ENCODE assay signal across 26 cellular contexts in genomic region chr21:43605320-43606244, GRCh38. TPM values are rescaled to one million over a fixed set of nuclear protein-coding genes. Genes with fewer than 3 reads are reported as not detected.
DNase-seq lines count a peak whose midpoint lies in the region; ATAC-seq, FAIRE-seq and TF ChIP-seq lines count a peak whose summit lies in the region.
"Had no signal": no experiment of that assay in that cellular context is flagged by ENCODE, and none has a peak within 500 bp of the region (broad histone marks: within the 10 kb centered on the region; RNA-seq: fewer than 3 reads in every experiment).

No MANE protein-coding gene starts in this region.

- in situ Hi-C loops in HepG2 (cut with HindIII; ENCODE audit: extremely low pct_ligation_motif_present, low pct_unique_long_range_greater_than_20kb): no loop called here
- in situ Hi-C loops in K562 (cut with MboI): loop anchor here (25.0 kb wide), 1 partner anchor 93 kb away; no protein-coding TSS in a partner anchor

- TF ChIP-seq RAD21 in HepG2 (CRISPR knock-in tag; IDR thresholded peaks at IDR 0.05): no peak
- no peak for TF ChIP-seq RAD21 in K562 (CRISPR knock-in tag; conservative IDR thresholded peaks at IDR 0.05 in 1 of 2, IDR thresholded peaks at IDR 0.05 in 1 of 2)

- H3K4me3 ChIP-seq in HepG2 (replicated peaks in 1 of 3; ENCODE audit: insufficient read depth in 1 of 3, low read depth in 2 of 3, low read length in 3 of 3) (no peak overlapping the region), right lobe of liver (no peak overlapping the region), K562 (no peak overlapping the region), mucosa of descending colon (no peak overlapping the region)
- H3K4me3 ChIP-seq: MG63, SJCRH30 had no signal

- H3K4me3 Mint-ChIP-seq in T-helper 2 cell treated with Interferon-gamma antibody and Interleukin-4, amounts not matched to agents 5 μg/mL and 100 μg/mL, for 36 hours: no peak overlapping the region
- no peak overlapping the region for H3K4me3 Mint-ChIP-seq in chondrocyte (ENCODE audit: unreplicated experiment)
- H3K4me3 Mint-ChIP-seq: CD14-positive monocyte had no signal

- no peak overlapping the region for H3K9ac ChIP-seq in HepG2 (ENCODE audit: insufficient read depth, low read depth, low read length)
- H3K9ac ChIP-seq in K562 (ENCODE audit: insufficient read depth in 1 of 2, low read depth in 2 of 2, low read length in 2 of 2): no peak overlapping the region

- H3K36me3 ChIP-seq in HepG2 (replicated peaks in 1 of 2; ENCODE audit: control insufficient read depth in 1 of 2, insufficient read depth in 2 of 2, low read length in 2 of 2): no peaks in the 10 kb centered on the region
- no peaks in the 10 kb centered on the region for H3K36me3 ChIP-seq in right lobe of liver
- H3K36me3 ChIP-seq in K562 (ENCODE audit: control insufficient read depth, insufficient read depth, low read length): no peaks in the 10 kb centered on the region
- H3K36me3 ChIP-seq in mucosa of descending colon (ENCODE audit: low read depth): no peaks in the 10 kb centered on the region
- H3K36me3 ChIP-seq: BE2C, MG63, SJCRH30 had no signal

- H3K4me2 ChIP-seq in HepG2 (ENCODE audit: low read depth, low read length): no peak overlapping the region
- H3K4me2 ChIP-seq in K562 (ENCODE audit: insufficient read depth, low read length): no peak overlapping the region

- H3K9me1 ChIP-seq in K562 (ENCODE audit: control insufficient read depth, insufficient read depth, low read length): no peaks in the 10 kb centered on the region

- H4K20me1 ChIP-seq in HepG2 (ENCODE audit: insufficient read depth, low read length): no peaks in the 10 kb centered on the region
- no peaks in the 10 kb centered on the region for H4K20me1 ChIP-seq in K562 (replicated peaks; ENCODE audit: control insufficient read depth, insufficient read depth, low read length)

- H3K9me3 ChIP-seq in HepG2 (ENCODE audit: low read length) (no peaks in the 10 kb centered on the region), right lobe of liver (no peaks in the 10 kb centered on the region), K562 (replicated peaks; ENCODE audit: control insufficient read depth, insufficient read depth, low read depth, low read length) (no peaks in the 10 kb centered on the region), mucosa of descending colon (no peaks in the 10 kb centered on the region)
- H3K9me3 ChIP-seq: BE2C, MG63, SJCRH30 had no signal

- no peak for FAIRE-seq in HepG2 (lab: Jason Lieb, UNC)
- no peak for FAIRE-seq in K562 (lab: Jason Lieb, UNC)
- FAIRE-seq: H54, RCC 7860 had no signal

- no peak overlapping the region for H3K27ac Mint-ChIP-seq in T-helper 2 cell treated with Interferon-gamma antibody and Interleukin-4, amounts not matched to agents 5 μg/mL and 100 μg/mL, for 36 hours
- no peak overlapping the region for H3K27ac Mint-ChIP-seq in chondrocyte (ENCODE audit: unreplicated experiment)
- H3K27ac Mint-ChIP-seq: CD14-positive monocyte had no signal

- DNase-seq in HepG2 (ENCODE audit: low spot score) (no peak), right lobe of liver (no peak), K562 (ENCODE audit: extremely low read depth in 1 of 4, low spot score in 3 of 4) (no peak), mucosa of descending colon (no peak), chondrocyte (ENCODE audit: low spot score) (no peak), iPS-NIHi7 (ENCODE audit: extremely low spot score) (no peak), globus pallidus (ENCODE audit: low spot score) (no peak)
- no peak for DNase-seq in T-helper 2 cell treated with Interferon-gamma antibody and Interleukin-4, amounts not matched to agents 5 μg/mL and 100 μg/mL, for 36 hours (ENCODE audit: low spot score)
- DNase-seq: ACHN, BE2C, Calu3, DMS79 treated with DMSO at 0.1 percent for 48 hours, GF-D8, KBM-7, MG63, NCI-H1105 treated with DMSO at 0.1 percent for 48 hours, NCI-H2029, NCI-H2227 treated with DMSO at 0.1 percent for 48 hours, NCI-H526 treated with DMSO at 0.1 percent for 48 hours, SJCRH30 had no signal

- ATAC-seq in HepG2 (no peak), right lobe of liver (no peak), K562 (no peak), mucosa of descending colon (peak; percentile 18)
- ATAC-seq: SK-N-SH treated with all-trans-retinoic acid at 6 μM for 48 hours had no signal

- TF ChIP-seq CTCF in HepG2 (CRISPR knock-in tag; IDR thresholded peaks at IDR 0.05) (no peak), right lobe of liver (IDR thresholded peaks at IDR 0.05) (no peak), K562 (IDR thresholded peaks at IDR 0.05 in 2 of 3, conservative IDR thresholded peaks at IDR 0.05 in 1 of 3; ENCODE audit: insufficient read depth in 2 of 3, low read depth in 1 of 3, low read length in 3 of 3) (no peak), mucosa of descending colon (IDR thresholded peaks at IDR 0.05) (no peak), chondrocyte (IDR thresholded peaks at IDR 0.05) (no peak)

- peaks cover 63% of the 10 kb centered on the region for H3K4me1 ChIP-seq in HepG2 (ENCODE audit: insufficient read depth, low read length)
- H3K4me1 ChIP-seq in right lobe of liver: peaks cover 0 to 28% (median 10%) of the 10 kb centered on the region in 4 donors
- peaks cover 0 to 4% of the 10 kb centered on the region in 2 experiments; a peak in 1 of 5 replicates for H3K4me1 ChIP-seq in K562 (replicated peaks in 1 of 2; ENCODE audit: control insufficient read depth in 2 of 2, insufficient read depth in 2 of 2, low read length in 2 of 2)
- peaks cover 11% of the 10 kb centered on the region for H3K4me1 ChIP-seq in mucosa of descending colon (ENCODE audit: low read depth)

- H3K27me3 ChIP-seq in HepG2 (ENCODE audit: control insufficient read depth in 1 of 2, insufficient read depth in 2 of 2, low read length in 2 of 2) (no peaks in the 10 kb centered on the region), right lobe of liver (no peaks in the 10 kb centered on the region), K562 (ENCODE audit: control insufficient read depth in 2 of 2, insufficient read depth in 2 of 2, low read length in 2 of 2) (peaks cover 16 to 37% of the 10 kb centered on the region in 2 experiments)
- H3K27me3 ChIP-seq: BE2C, MG63, SJCRH30 had no signal

- TF ChIP-seq POLR2A in HepG2 (IDR thresholded peaks at IDR 0.05; ENCODE audit: insufficient read depth in 1 of 2, low read depth in 2 of 2, low read length in 2 of 2): no peak
- TF ChIP-seq POLR2A in right lobe of liver (IDR thresholded peaks at IDR 0.05): no peak
- no peak for TF ChIP-seq POLR2A in K562 (conservative IDR thresholded peaks at IDR 0.05)

- H3K36me3 Mint-ChIP-seq in T-helper 2 cell treated with Interferon-gamma antibody and Interleukin-4, amounts not matched to agents 5 μg/mL and 100 μg/mL, for 36 hours (ENCODE audit: low read depth): no peaks in the 10 kb centered on the region
- H3K36me3 Mint-ChIP-seq in chondrocyte (ENCODE audit: low read depth): peaks cover 7% of the 10 kb centered on the region
- H3K36me3 Mint-ChIP-seq: CD14-positive monocyte had no signal

- H2AFZ ChIP-seq in HepG2 (ENCODE audit: low read length): no peak overlapping the region
- H2AFZ ChIP-seq in K562 (ENCODE audit: low read depth, low read length): no peak overlapping the region

- peaks cover 11% of the 10 kb centered on the region for H3K4me1 Mint-ChIP-seq in T-helper 2 cell treated with Interferon-gamma antibody and Interleukin-4, amounts not matched to agents 5 μg/mL and 100 μg/mL, for 36 hours (ENCODE audit: low read depth)
- peaks cover 35% of the 10 kb centered on the region for H3K4me1 Mint-ChIP-seq in chondrocyte (ENCODE audit: low read depth)

- no peaks in the 10 kb centered on the region for H3K27me3 Mint-ChIP-seq in T-helper 2 cell treated with Interferon-gamma antibody and Interleukin-4, amounts not matched to agents 5 μg/mL and 100 μg/mL, for 36 hours (ENCODE audit: low read depth)
- H3K27me3 Mint-ChIP-seq in chondrocyte (ENCODE audit: low read depth): no peaks in the 10 kb centered on the region

- CTCF ChIA-PET in HepG2 (lab: Yijun Ruan, JAX; ENCODE audit: low intra/inter-chr PET ratio, low total read pairs) (no interaction called here), K562 (lab: Yijun Ruan, JAX; ENCODE audit: low intra/inter-chr PET ratio) (no interaction called here)

- no TSS peak for BruUV-seq in HepG2 (replicated peaks; lab: Mats Ljungman, UMichigan)
- BruUV-seq in K562 (replicated peaks; lab: Mats Ljungman, UMichigan): no TSS peak

- H3K9me3 Mint-ChIP-seq in T-helper 2 cell treated with Interferon-gamma antibody and Interleukin-4, amounts not matched to agents 5 μg/mL and 100 μg/mL, for 36 hours: no peaks in the 10 kb centered on the region
- H3K9me3 Mint-ChIP-seq in chondrocyte (ENCODE audit: low read depth): peaks cover 11% of the 10 kb centered on the region
- H3K9me3 Mint-ChIP-seq: CD14-positive monocyte had no signal

- H3K27ac ChIP-seq in HepG2 (ENCODE audit: extremely low read length, insufficient read depth, low read length) (no peak overlapping the region), right lobe of liver (no peak overlapping the region), K562 (ENCODE audit: extremely low read depth, low read depth, low read length) (no peak overlapping the region)
- H3K27ac ChIP-seq: 22Rv1, SJCRH30 had no signal

- TF ChIP-seq EP300 in HepG2 (IDR thresholded peaks at IDR 0.05; ENCODE audit: low read depth in 2 of 2, low read length in 2 of 2) (no peak), HepG2 (CRISPR knock-in tag; IDR thresholded peaks at IDR 0.05; ENCODE audit: borderline replicate concordance) (no peak), K562 (IDR thresholded peaks at IDR 0.05; ENCODE audit: low read length) (no peak)

- POLR2A ChIA-PET in HepG2 (lab: Yijun Ruan, JAX): interaction anchor here (0.6 kb wide), 1 partner anchor 332 kb away, joined by 3 read pairs; no protein-coding TSS in a partner anchor
- POLR2A ChIA-PET in K562 (lab: Yijun Ruan, JAX): interaction anchor here (0.7 kb wide), 3 partner anchors 10 to 417 kb away, joined by 3 read pairs; no protein-coding TSS in a partner anchor

- no peaks in the 10 kb centered on the region for H3K79me2 ChIP-seq in HepG2 (ENCODE audit: insufficient read depth, low read length)
- H3K79me2 ChIP-seq in K562 (ENCODE audit: control insufficient read depth, insufficient read depth, low read length): no peaks in the 10 kb centered on the region

- 98% methylated on average over 16 of the region's 16 CpGs for WGBS in HepG2 (ENCODE audit: low lambda C conversion rate)
- WGBS in right lobe of liver (ENCODE audit: insufficient coverage, low coverage, low lambda C conversion rate, missing lambda C conversion rate): 88% methylated on average over 16 of the region's 16 CpGs
- WGBS in K562 (ENCODE audit: insufficient coverage, low coverage, missing lambda C conversion rate): 4% methylated on average over 16 of the region's 16 CpGs

- intact Hi-C loops in HepG2 (cut with micrococcal nuclease; ENCODE audit: unreplicated experiment) (no loop called here), right lobe of liver (cut with DNase I) (no loop called here), K562 (cut with micrococcal nuclease) (no loop called here), mucosa of descending colon (cut with DNase I, micrococcal nuclease) (no loop called here)

RNA-seq across cellular contexts. Expression of gene HSF2BP, which starts 53.7 kb away (rescaled TPM):
- total RNA-seq in HepG2 (2016; rRNA removed; fragmentation: Illumina TruSeq; extraction: Trizol): 1.6 and 2.2 TPM in 2 replicates
- total RNA-seq in HepG2 (2016; cell fraction: cytosol; rRNA removed; fragmentation: Illumina TruSeq; extraction: Trizol; ENCODE audit: low read depth): 2.9 and 3.0 TPM in 2 replicates
- total RNA-seq in HepG2 (2016; cell fraction: insoluble cytoplasmic fraction; rRNA removed; fragmentation: Illumina TruSeq; extraction: Trizol): 1.8 and 2.1 TPM in 2 replicates
- total RNA-seq in HepG2 (2016; cell fraction: membrane; rRNA removed; fragmentation: Illumina TruSeq; extraction: Trizol): 1.7 and 2.1 TPM in 2 replicates
- total RNA-seq in HepG2 (2016; cell fraction: nucleus; rRNA removed; fragmentation: Illumina TruSeq; extraction: Trizol): 1.6 and 2.4 TPM in 2 replicates
- 0.63 and 0.67 TPM in 2 replicates for polyA plus RNA-seq in HepG2 (2011; rRNA removed)
- polyA plus RNA-seq in HepG2 (2011; cell fraction: cytosol; rRNA removed): 0.68 and 0.87 TPM in 2 replicates
- polyA plus RNA-seq in HepG2 (2011; cell fraction: nucleus; rRNA removed): 0.98 and 1.1 TPM in 2 replicates
- polyA plus RNA-seq in HepG2 (2012): 0.92 and 0.95 TPM in 2 replicates
- polyA plus RNA-seq in HepG2 (2016; cell fraction: cytosol; fragmentation: Illumina TruSeq; extraction: Trizol; ENCODE audit: low read depth): 0.49 and 0.50 TPM in 2 replicates
- 1.4 and 1.6 TPM in 2 replicates for polyA plus RNA-seq in HepG2 (2016; cell fraction: insoluble cytoplasmic fraction; fragmentation: Illumina TruSeq; extraction: Trizol; ENCODE audit: low read depth)
- 0.49 and 0.94 TPM in 2 replicates for polyA plus RNA-seq in HepG2 (2016; cell fraction: membrane; fragmentation: Illumina TruSeq; extraction: Trizol; ENCODE audit: low read depth)
- 0.75 and 1.5 TPM in 2 replicates for polyA plus RNA-seq in HepG2 (2016; cell fraction: nucleus; fragmentation: Illumina TruSeq; extraction: Trizol; ENCODE audit: insufficient read depth, low read depth)
- 0.48 and 3.0 TPM in 2 replicates for polyA minus RNA-seq in HepG2 (2011; rRNA and poly(A)+ RNA removed; ENCODE audit: low replicate concordance)
- 0.69 TPM in 1 of 2 replicates, not detected in the other for polyA minus RNA-seq in HepG2 (2011; cell fraction: cytosol; rRNA and poly(A)+ RNA removed)
- 3.1 and 4.4 TPM in 2 replicates for polyA minus RNA-seq in HepG2 (2011; cell fraction: nucleus; rRNA and poly(A)+ RNA removed)
- total RNA-seq in right lobe of liver: under 1 TPM in 4 of 6 experiments, not detected in 2; 0.25 to 0.62 (median 0.37) TPM
- total RNA-seq in K562 (2011; cell fraction: chromatin; rRNA removed; ENCODE audit: low replicate concordance): 0.56 and 0.69 TPM in 2 replicates
- total RNA-seq in K562 (2011; cell fraction: nucleolus; rRNA removed): 0.17 and 0.39 TPM in 2 replicates
- 0.29 and 0.61 TPM in 2 replicates for total RNA-seq in K562 (2011; cell fraction: nucleoplasm; rRNA removed)
- total RNA-seq in K562 (2014; rRNA removed): 0.20 TPM in 1 of 2 replicates, not detected in the other
- 0.19 and 0.22 TPM in 2 replicates for total RNA-seq in K562 (2014; rRNA removed; fragmentation: Illumina TruSeq; extraction: Trizol)
- 0.18 and 0.23 TPM in 2 replicates for total RNA-seq in K562 (2015; rRNA removed; fragmentation: Illumina TruSeq; extraction: Trizol)
- 0.22 and 0.55 TPM in 2 replicates for total RNA-seq in K562 (2021)
- 0.20 and 0.30 TPM in 2 replicates for polyA plus RNA-seq in K562 (2011; rRNA removed)
- 0.34 TPM in 2 replicates for polyA plus RNA-seq in K562 (2011; cell fraction: cytosol; rRNA removed)
- 0.18 and 0.38 TPM in 2 replicates for polyA plus RNA-seq in K562 (2011; cell fraction: nucleus; rRNA removed)
- polyA plus RNA-seq in K562 (2012): 0.18 and 0.21 TPM in 2 replicates
- polyA plus RNA-seq in K562 (2014; fragmentation: Illumina TruSeq; extraction: Trizol): 0.12 TPM in 1 of 2 replicates, not detected in the other
- polyA plus RNA-seq in K562 (2014; fragmentation: Nextera tagmentation; extraction: Ambion mirVana): under 1 TPM in 1 of 2 experiments, not detected in 1; 0.04 TPM
- 0.53 and 0.57 TPM in 2 replicates for polyA plus RNA-seq in K562 (2014; rRNA removed)
- polyA minus RNA-seq in K562 (2011; rRNA and poly(A)+ RNA removed): 0.11 and 0.12 TPM in 2 replicates
- polyA minus RNA-seq in K562 (2011; cell fraction: cytosol; rRNA and poly(A)+ RNA removed): not detected in 2 replicates
- 0.22 and 0.27 TPM in 2 replicates for polyA minus RNA-seq in K562 (2011; cell fraction: nucleus; rRNA and poly(A)+ RNA removed)
- total RNA-seq in mucosa of descending colon: under 1 TPM; 0.32 to 0.48 (median 0.47) TPM
- 3.5 to 5.0 TPM (median 4.0 TPM) in 3 replicates for total RNA-seq in chondrocyte
- total RNA-seq: Right ventricle myocardium inferior had no signal

RNA-seq across cellular contexts. Expression of gene RRP1B, which starts 53.8 kb away (rescaled TPM):
- 46.2 and 58.2 TPM in 2 replicates for total RNA-seq in HepG2 (2016; rRNA removed; fragmentation: Illumina TruSeq; extraction: Trizol)
- 4.4 and 4.5 TPM in 2 replicates for total RNA-seq in HepG2 (2016; cell fraction: cytosol; rRNA removed; fragmentation: Illumina TruSeq; extraction: Trizol; ENCODE audit: low read depth)
- total RNA-seq in HepG2 (2016; cell fraction: insoluble cytoplasmic fraction; rRNA removed; fragmentation: Illumina TruSeq; extraction: Trizol): 45.9 and 49.4 TPM in 2 replicates
- 16.5 and 16.9 TPM in 2 replicates for total RNA-seq in HepG2 (2016; cell fraction: membrane; rRNA removed; fragmentation: Illumina TruSeq; extraction: Trizol)
- total RNA-seq in HepG2 (2016; cell fraction: nucleus; rRNA removed; fragmentation: Illumina TruSeq; extraction: Trizol): 28.8 and 31.8 TPM in 2 replicates
- 16.3 TPM in 2 replicates for polyA plus RNA-seq in HepG2 (2011; rRNA removed)
- 10.6 and 12.2 TPM in 2 replicates for polyA plus RNA-seq in HepG2 (2011; cell fraction: cytosol; rRNA removed)
- polyA plus RNA-seq in HepG2 (2011; cell fraction: nucleus; rRNA removed): 17.2 and 19.0 TPM in 2 replicates
- polyA plus RNA-seq in HepG2 (2012): 19.7 and 22.4 TPM in 2 replicates
- 1.9 and 2.3 TPM in 2 replicates for polyA plus RNA-seq in HepG2 (2016; cell fraction: cytosol; fragmentation: Illumina TruSeq; extraction: Trizol; ENCODE audit: low read depth)
- 45.7 and 50.1 TPM in 2 replicates for polyA plus RNA-seq in HepG2 (2016; cell fraction: insoluble cytoplasmic fraction; fragmentation: Illumina TruSeq; extraction: Trizol; ENCODE audit: low read depth)
- polyA plus RNA-seq in HepG2 (2016; cell fraction: membrane; fragmentation: Illumina TruSeq; extraction: Trizol; ENCODE audit: low read depth): 7.9 and 8.4 TPM in 2 replicates
- polyA plus RNA-seq in HepG2 (2016; cell fraction: nucleus; fragmentation: Illumina TruSeq; extraction: Trizol; ENCODE audit: insufficient read depth, low read depth): 52.6 and 53.3 TPM in 2 replicates
- 26.5 and 39.4 TPM in 2 replicates for polyA minus RNA-seq in HepG2 (2011; rRNA and poly(A)+ RNA removed; ENCODE audit: low replicate concordance)
- 23.0 and 23.7 TPM in 2 replicates for polyA minus RNA-seq in HepG2 (2011; cell fraction: cytosol; rRNA and poly(A)+ RNA removed)
- 12.1 and 17.0 TPM in 2 replicates for polyA minus RNA-seq in HepG2 (2011; cell fraction: nucleus; rRNA and poly(A)+ RNA removed)
- total RNA-seq in right lobe of liver: 10 to 100 TPM in 2 of 6 experiments, 1 to 10 TPM in 4; 8.0 to 17.0 (median 9.8) TPM
- 24.0 and 28.8 TPM in 2 replicates for total RNA-seq in K562 (2011; cell fraction: chromatin; rRNA removed; ENCODE audit: low replicate concordance)
- total RNA-seq in K562 (2011; cell fraction: nucleolus; rRNA removed): 15.3 and 16.3 TPM in 2 replicates
- total RNA-seq in K562 (2011; cell fraction: nucleoplasm; rRNA removed): 18.6 and 20.9 TPM in 2 replicates
- 41.9 and 58.6 TPM in 2 replicates for total RNA-seq in K562 (2014; rRNA removed)
- total RNA-seq in K562 (2014; rRNA removed; fragmentation: Illumina TruSeq; extraction: Trizol): 43.4 and 46.4 TPM in 2 replicates
- 49.7 and 49.8 TPM in 2 replicates for total RNA-seq in K562 (2015; rRNA removed; fragmentation: Illumina TruSeq; extraction: Trizol)
- 66.6 and 66.7 TPM in 2 replicates for total RNA-seq in K562 (2021)
- polyA plus RNA-seq in K562 (2011; rRNA removed): 20.4 and 21.4 TPM in 2 replicates
- polyA plus RNA-seq in K562 (2011; cell fraction: cytosol; rRNA removed): 14.2 and 16.4 TPM in 2 replicates
- 18.5 and 23.6 TPM in 2 replicates for polyA plus RNA-seq in K562 (2011; cell fraction: nucleus; rRNA removed)
- polyA plus RNA-seq in K562 (2012): 20.2 and 31.0 TPM in 2 replicates
- polyA plus RNA-seq in K562 (2014; fragmentation: Illumina TruSeq; extraction: Trizol): 48.4 and 49.4 TPM in 2 replicates
- polyA plus RNA-seq in K562 (2014; fragmentation: Nextera tagmentation; extraction: Ambion mirVana): 1 to 10 TPM; 6.8 to 8.0 TPM
- 31.3 and 33.1 TPM in 2 replicates for polyA plus RNA-seq in K562 (2014; rRNA removed)
- 32.2 and 37.5 TPM in 2 replicates for polyA minus RNA-seq in K562 (2011; rRNA and poly(A)+ RNA removed)
- polyA minus RNA-seq in K562 (2011; cell fraction: cytosol; rRNA and poly(A)+ RNA removed): 30.1 and 30.8 TPM in 2 replicates
- polyA minus RNA-seq in K562 (2011; cell fraction: nucleus; rRNA and poly(A)+ RNA removed): 8.1 and 12.1 TPM in 2 replicates
- total RNA-seq in mucosa of descending colon: 10 to 100 TPM; 11.1 to 22.5 (median 14.8) TPM
- total RNA-seq in chondrocyte: 24.5 to 29.0 TPM (median 24.8 TPM) in 3 replicates

Comparison
In these comparisons a context has a peak if more than half of its experiments do, and no peak if none do; other contexts are left out.
1. Of the 241 proteins assayed by ChIP-seq in both HepG2 and K562: peak only in HepG2: RAD51; only in K562: ARHGAP35 and TFE3; in both: none; in neither: 238.